In the genomic region with DNA sequence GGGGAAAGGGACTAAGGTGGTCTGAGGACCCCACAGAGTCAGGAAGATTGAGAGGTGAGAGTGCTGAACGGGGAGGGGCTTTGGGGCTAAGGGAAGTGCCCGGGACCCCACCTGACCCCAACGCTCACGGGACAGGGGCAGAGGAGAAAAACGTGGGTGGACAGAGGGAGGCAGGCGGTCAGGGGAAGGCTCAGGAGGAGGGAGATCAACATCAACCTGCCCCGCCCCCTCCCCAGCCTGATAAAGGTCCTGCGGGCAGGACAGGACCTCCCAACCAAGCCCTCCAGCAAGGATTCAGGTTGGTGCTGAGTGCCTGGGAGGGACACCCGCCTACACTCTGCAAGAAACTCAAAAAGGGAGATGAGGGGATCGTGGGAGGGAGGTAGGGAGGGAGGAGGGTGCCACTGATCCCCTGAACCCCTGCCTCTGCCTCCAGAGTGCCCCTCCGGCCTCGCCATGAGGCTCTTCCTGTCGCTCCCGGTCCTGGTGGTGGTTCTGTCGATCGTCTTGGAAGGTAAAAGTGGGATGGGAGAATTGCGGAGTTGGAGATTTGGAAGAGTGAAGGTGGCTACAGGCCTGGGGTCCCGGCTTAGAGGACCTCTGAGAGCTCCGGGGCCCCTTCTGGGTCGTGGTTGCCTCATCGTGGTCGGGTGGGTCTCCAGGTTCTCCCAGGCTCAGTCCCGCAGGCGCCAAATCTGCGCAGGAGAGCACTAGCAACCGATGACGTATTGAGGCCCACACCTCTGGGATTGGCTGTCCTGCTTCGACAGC, we compare ENCODE assay signal across 8 cellular contexts. TPM values are rescaled to one million over a fixed set of nuclear protein-coding genes. Genes with fewer than 3 reads are reported as not detected.
A peak's percentile ranks its signal among the peaks of the same experiment; 100 is the strongest.
DNase-seq lines count a peak whose midpoint lies in the region; ATAC-seq, FAIRE-seq and TF ChIP-seq lines count a peak whose summit lies in the region.
"Not testable (repeated sequence)": the region's sequence is repeated elsewhere in the genome, so short reads cannot be mapped to it uniquely, and the experiment has no call there.

A gene (plus strand): TSS at position 173 of the 771 bp plus-strand sequence. CDS start 284 bp downstream, at position 457.

- H3K4me3 ChIP-seq in right cardiac atrium (ENCODE audit: low read length) (peak within 1 kb of the TSS; percentile 44), psoas muscle (peak within 1 kb of the TSS; percentile 64), upper lobe of left lung (peak within 1 kb of the TSS in 3 of 4 donors; percentile 45 to 58 (median 55))

- intact Hi-C loops in right cardiac atrium (cut with DNase I) = loop anchor here in 1 of 4 donors (5.0 kb wide), 1 partner anchor 33 kb away; a partner anchor contains a TSS
- intact Hi-C loops in psoas muscle (cut with DNase I) = not testable (repeated sequence)

- H3K27me3 ChIP-seq in right cardiac atrium (ENCODE audit: control insufficient read depth, insufficient read depth); upper lobe of left lung: not testable (repeated sequence)
- H3K27me3 ChIP-seq in psoas muscle (ENCODE audit: insufficient read depth in 3 of 3, low read length in 2 of 3) = peaks cover 0 to 26% (median 0%) of the 10 kb centered on the region in 3 donors

- peak; percentile 83 for ATAC-seq in HG02943 (IDR thresholded peaks at IDR 0.05; ENCODE audit: low read depth, unreplicated experiment)
- peak; percentile 93 for ATAC-seq in right cardiac atrium
- ATAC-seq in psoas muscle = peak; percentile 88 to 95 (median 90)
- ATAC-seq in upper lobe of left lung (ENCODE audit: low FRiP score in 2 of 2) = peak; percentile 89 to 94

- not testable (repeated sequence) for H3K4me1 ChIP-seq in right cardiac atrium (ENCODE audit: control insufficient read depth, insufficient read depth, low read length); psoas muscle
- peaks cover 2 to 20% (median 20%) of the 10 kb centered on the region in 4 donors for H3K4me1 ChIP-seq in upper lobe of left lung

- TF ChIP-seq EP300 in upper lobe of left lung (IDR thresholded peaks at IDR 0.05) = not testable (repeated sequence)

- not testable (repeated sequence) for H3K9me3 ChIP-seq in right cardiac atrium (ENCODE audit: control insufficient read depth, low read length); psoas muscle; upper lobe of left lung

- not testable (repeated sequence) for H3K27ac ChIP-seq in right cardiac atrium (ENCODE audit: low read length); psoas muscle
- peak within 1 kb of the TSS; percentile 48 to 81 (median 66) for H3K27ac ChIP-seq in upper lobe of left lung

- peak within 1 kb of the TSS; percentile 90 for H3K27ac Mint-ChIP-seq in T-helper 2 cell treated with Interferon-gamma antibody and Interleukin-4, amounts not matched to agents 5 μg/mL and 100 μg/mL, for 36 hours

- not testable (repeated sequence) for H3K36me3 Mint-ChIP-seq in T-helper 2 cell treated with Interferon-gamma antibody and Interleukin-4, amounts not matched to agents 5 μg/mL and 100 μg/mL, for 36 hours (ENCODE audit: low read depth)

- TF ChIP-seq POLR2A in GM12892 (IDR thresholded peaks at IDR 0.05; ENCODE audit: low read depth, low read length) = not testable (repeated sequence)
- TF ChIP-seq POLR2A in upper lobe of left lung (IDR thresholded peaks at IDR 0.05) = peak in 1 of 4 donors; percentile 43

- peak; percentile 95 for DNase-seq in GM12892 (ENCODE audit: insufficient read length)
- peak; percentile 53 for DNase-seq in NCI-H187 treated with DMSO at 0.1 percent for 48 hours (lab: John Stamatoyannopoulos, UW)
- peak; percentile 81 for DNase-seq in T-helper 2 cell treated with Interferon-gamma antibody and Interleukin-4, amounts not matched to agents 5 μg/mL and 100 μg/mL, for 36 hours (ENCODE audit: low spot score)
- peak in 57 of 58 donors; percentile 6 to 90 (median 67) for DNase-seq in anterior cingulate cortex (lab: John Stamatoyannopoulos, UW)
- DNase-seq in right cardiac atrium = peak; percentile 85 to 93 (median 93)
- DNase-seq in psoas muscle = peak; percentile 84 to 91
- peak in 1 of 2 donors; percentile 89 for DNase-seq in upper lobe of left lung

- not testable (repeated sequence) for TF ChIP-seq CTCF in psoas muscle (IDR thresholded peaks at IDR 0.05); upper lobe of left lung (IDR thresholded peaks at IDR 0.05)

- peak within 1 kb of the TSS; percentile 97 for H3K4me3 Mint-ChIP-seq in T-helper 2 cell treated with Interferon-gamma antibody and Interleukin-4, amounts not matched to agents 5 μg/mL and 100 μg/mL, for 36 hours

- H3K36me3 ChIP-seq in psoas muscle (ENCODE audit: insufficient read depth in 1 of 2, low read depth in 1 of 2); upper lobe of left lung: not testable (repeated sequence)

- H3K9me3 Mint-ChIP-seq in T-helper 2 cell treated with Interferon-gamma antibody and Interleukin-4, amounts not matched to agents 5 μg/mL and 100 μg/mL, for 36 hours = not testable (repeated sequence)

- WGBS in right cardiac atrium = 7% methylated on average over 27 of the region's 28 CpGs
- 3 to 12% (median 6%) methylated on average over 25 to 27 of the region's 28 CpGs for WGBS in psoas muscle, 3 donors
- WGBS in upper lobe of left lung, 2 donors = 6 to 7% methylated on average over 25 to 28 of the region's 28 CpGs

- peak; percentile 91 for FAIRE-seq in GM12892 (lab: Jason Lieb, UNC)

- peaks cover 17% of the 10 kb centered on the region for H3K4me1 Mint-ChIP-seq in T-helper 2 cell treated with Interferon-gamma antibody and Interleukin-4, amounts not matched to agents 5 μg/mL and 100 μg/mL, for 36 hours (ENCODE audit: low read depth)

- peaks cover 17% of the 10 kb centered on the region for H3K27me3 Mint-ChIP-seq in T-helper 2 cell treated with Interferon-gamma antibody and Interleukin-4, amounts not matched to agents 5 μg/mL and 100 μg/mL, for 36 hours (ENCODE audit: low read depth)

RNA-seq across cellular contexts. Expression of the gene that starts here (rescaled TPM):
- 4.4 TPM for polyA plus RNA-seq in GM12892 (2012; ENCODE audit: missing spikeins)
- total RNA-seq in right cardiac atrium (1 to 10 TPM; 3.1 to 10.0 (median 6.2) TPM), psoas muscle (10 to 100 TPM in 1 of 4 donors, 1 to 10 TPM in 3; 5.7 to 16.8 (median 8.3) TPM), upper lobe of left lung (100 to 1,000 TPM; 186 to 754 (median 527) TPM)
- polyA plus RNA-seq in right cardiac atrium (15.4 TPM), psoas muscle (10 to 100 TPM in 1 of 3 donors, 1 to 10 TPM in 2; 1.6 to 14.4 (median 4.7) TPM)

Comparison
In these comparisons a context has a peak if more than half of its experiments do, and no peak if none do; other contexts are left out.
1. RNA of the gene that starts here (total RNA-seq): 186 to 754 TPM in upper lobe of left lung; 5.7 to 16.8 TPM in psoas muscle and 3.1 to 10.0 TPM in right cardiac atrium; every median in the first group is over 10 times any median in the second.
2. Peak in every context shown above with its lines, with median percentiles within 50 percentile points of each other: ATAC-seq and H3K4me3 ChIP-seq.